Comparison of ENCODE assay signal across 25 cellular contexts in the genomic region with DNA sequence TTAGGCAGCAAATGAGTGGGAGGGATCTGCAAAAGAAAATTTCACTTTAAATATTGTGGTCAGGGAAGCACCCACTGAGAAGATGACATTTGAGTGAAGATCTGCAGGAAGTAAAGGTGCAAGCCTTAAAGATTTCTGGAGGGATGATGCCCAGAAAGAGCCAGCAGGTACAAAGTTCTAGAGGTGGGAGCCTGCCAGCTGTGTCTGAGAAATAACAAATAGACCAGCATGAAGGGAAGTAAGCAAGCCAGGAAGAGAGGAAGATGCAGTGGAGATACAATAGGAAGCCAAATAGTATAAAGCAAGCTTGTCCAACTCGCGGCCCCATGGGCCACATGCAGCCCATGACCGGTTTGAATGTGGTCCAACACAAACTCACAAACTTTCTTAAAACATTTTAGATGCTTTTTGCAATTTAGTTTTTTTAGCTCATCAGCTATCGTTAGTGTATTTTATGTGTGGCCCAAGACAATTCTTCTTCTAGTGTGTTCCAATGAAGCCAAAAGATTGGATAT.
DNase-seq lines count a peak whose midpoint lies in the region; ATAC-seq, FAIRE-seq and TF ChIP-seq lines count a peak whose summit lies in the region.
"Had no signal": no experiment of that assay in that cellular context is flagged by ENCODE, and none has a peak within 500 bp of the region (broad histone marks: within the 10 kb centered on the region; RNA-seq: fewer than 3 reads in every experiment).

No MANE protein-coding gene starts in this region.

- H3K4me3 ChIP-seq in left ventricle myocardium inferior, result no peak overlapping the region
- no peak overlapping the region for H3K4me3 ChIP-seq in pancreas
- H3K4me3 ChIP-seq: A549; BLaER1 treated with 17β-estradiol and CSF1 and Interleukin-3, amounts not matched to agents 10 nM and 100 nM; GM12878 had no signal

- WGBS in pancreas, 2 donors, result 52 to 66% methylated on average over 4 of the region's 4 CpGs

- no peaks in the 10 kb centered on the region for H3K27me3 Mint-ChIP-seq in activated CD4-positive, alpha-beta T cell treated with anti-CD3 and anti-CD28 coated beads, Interleukin-2, amount 10 ng/mL, durations not matched to agents 24 days and 14 days
- H3K27me3 Mint-ChIP-seq in activated CD4-positive, alpha-beta T cell treated with anti-CD3 and anti-CD28 coated beads, Interleukin-2, amount 10 ng/mL, durations not matched to agents 7 days and 5 days, result no peaks in the 10 kb centered on the region
- H3K27me3 Mint-ChIP-seq: B cell; CD4-positive, alpha-beta T cell had no signal

- H3K27ac ChIP-seq in left ventricle myocardium inferior (replicated peaks) (no peak overlapping the region), pancreas (no peak overlapping the region)
- H3K27ac ChIP-seq: 22Rv1; A549; BLaER1 treated with 17β-estradiol and CSF1 and Interleukin-3, amounts not matched to agents 10 nM and 100 nM; C4-2B had no signal

- POLR2A ChIA-PET in activated CD4-positive, alpha-beta T cell treated with anti-CD3 and anti-CD28 coated beads, Interleukin-2, amount 10 ng/mL, durations not matched to agents 7 days and 5 days (lab: Charles Lee), result no interaction called here

- intact Hi-C loops in activated CD4-positive, alpha-beta T cell treated with anti-CD3 and anti-CD28 coated beads, Interleukin-2, amount 10 ng/mL, durations not matched to agents 24 days and 14 days (cut with micrococcal nuclease), result no loop called here
- intact Hi-C loops in Right ventricle myocardium superior (cut with DNase I) (no loop called here), left ventricle myocardium inferior (cut with micrococcal nuclease) (no loop called here), pancreas (cut with DNase I) (no loop called here)

- H3K4me1 ChIP-seq in left ventricle myocardium inferior (no peaks in the 10 kb centered on the region), pancreas (no peaks in the 10 kb centered on the region)
- H3K4me1 ChIP-seq: A549; BLaER1 treated with 17β-estradiol and CSF1 and Interleukin-3, amounts not matched to agents 10 nM and 100 nM had no signal

- H3K9me3 Mint-ChIP-seq in activated CD4-positive, alpha-beta T cell treated with anti-CD3 and anti-CD28 coated beads, Interleukin-2, amount 10 ng/mL, durations not matched to agents 24 days and 14 days, result peaks cover 3% of the 10 kb centered on the region
- H3K9me3 Mint-ChIP-seq in activated CD4-positive, alpha-beta T cell treated with anti-CD3 and anti-CD28 coated beads, Interleukin-2, amount 10 ng/mL, durations not matched to agents 7 days and 5 days, result no peaks in the 10 kb centered on the region

- no peaks in the 10 kb centered on the region for H3K4me1 Mint-ChIP-seq in activated CD4-positive, alpha-beta T cell treated with anti-CD3 and anti-CD28 coated beads, Interleukin-2, amount 10 ng/mL, durations not matched to agents 24 days and 14 days
- no peaks in the 10 kb centered on the region for H3K4me1 Mint-ChIP-seq in activated CD4-positive, alpha-beta T cell treated with anti-CD3 and anti-CD28 coated beads, Interleukin-2, amount 10 ng/mL, durations not matched to agents 7 days and 5 days
- H3K4me1 Mint-ChIP-seq: B cell had no signal

- H3K9me3 ChIP-seq in left ventricle myocardium inferior (replicated peaks), result no peaks in the 10 kb centered on the region
- no peaks in the 10 kb centered on the region for H3K9me3 ChIP-seq in pancreas
- H3K9me3 ChIP-seq: A549; BLaER1 treated with 17β-estradiol and CSF1 and Interleukin-3, amounts not matched to agents 10 nM and 100 nM had no signal

- H3K27ac Mint-ChIP-seq in activated CD4-positive, alpha-beta T cell treated with anti-CD3 and anti-CD28 coated beads, Interleukin-2, amount 10 ng/mL, durations not matched to agents 24 days and 14 days, result no peak overlapping the region
- no peak overlapping the region for H3K27ac Mint-ChIP-seq in activated CD4-positive, alpha-beta T cell treated with anti-CD3 and anti-CD28 coated beads, Interleukin-2, amount 10 ng/mL, durations not matched to agents 7 days and 5 days
- H3K27ac Mint-ChIP-seq: B cell; CD4-positive, alpha-beta T cell; CD8-positive, alpha-beta T cell had no signal

- no peak for FAIRE-seq in pancreas (lab: Jason Lieb, UNC)
- FAIRE-seq: A549, GM12878, GM12892, GM18507 had no signal

- no peaks in the 10 kb centered on the region for H3K27me3 ChIP-seq in left ventricle myocardium inferior (ENCODE audit: low read depth)
- H3K27me3 ChIP-seq in pancreas, result peaks cover 0 to 3% (median 0%) of the 10 kb centered on the region in 4 donors
- H3K27me3 ChIP-seq: BLaER1 treated with 17β-estradiol and CSF1 and Interleukin-3, amounts not matched to agents 10 nM and 100 nM had no signal

- TF ChIP-seq CTCF in left ventricle myocardium inferior (IDR thresholded peaks at IDR 0.05; ENCODE audit: borderline replicate concordance) (no peak), pancreas (IDR thresholded peaks at IDR 0.05) (no peak)

- peak; percentile 69 for ATAC-seq in Right ventricle myocardium superior (ENCODE audit: poor library complexity)
- ATAC-seq in pancreas, result peak in 3 of 4 donors; percentile 47 to 69 (median 51)
- ATAC-seq: A549; CD8-positive, alpha-beta T cell; GM12878 had no signal

- H3K36me3 ChIP-seq in left ventricle myocardium inferior (no peaks in the 10 kb centered on the region), pancreas (no peaks in the 10 kb centered on the region)
- H3K36me3 ChIP-seq: BLaER1 treated with 17β-estradiol and CSF1 and Interleukin-3, amounts not matched to agents 10 nM and 100 nM had no signal

- no peaks in the 10 kb centered on the region for H3K36me3 Mint-ChIP-seq in activated CD4-positive, alpha-beta T cell treated with anti-CD3 and anti-CD28 coated beads, Interleukin-2, amount 10 ng/mL, durations not matched to agents 24 days and 14 days (ENCODE audit: low read depth)
- no peaks in the 10 kb centered on the region for H3K36me3 Mint-ChIP-seq in activated CD4-positive, alpha-beta T cell treated with anti-CD3 and anti-CD28 coated beads, Interleukin-2, amount 10 ng/mL, durations not matched to agents 7 days and 5 days (ENCODE audit: low read depth)
- H3K36me3 Mint-ChIP-seq: CD8-positive, alpha-beta T cell had no signal

- CTCF ChIA-PET in activated CD4-positive, alpha-beta T cell treated with anti-CD3 and anti-CD28 coated beads, Interleukin-2, amount 10 ng/mL, durations not matched to agents 7 days and 5 days (lab: Charles Lee), result no interaction called here

- H3K4me3 Mint-ChIP-seq in activated CD4-positive, alpha-beta T cell treated with anti-CD3 and anti-CD28 coated beads, Interleukin-2, amount 10 ng/mL, durations not matched to agents 24 days and 14 days, result no peak overlapping the region
- no peak overlapping the region for H3K4me3 Mint-ChIP-seq in activated CD4-positive, alpha-beta T cell treated with anti-CD3 and anti-CD28 coated beads, Interleukin-2, amount 10 ng/mL, durations not matched to agents 7 days and 5 days
- H3K4me3 Mint-ChIP-seq: B cell; CD4-positive, alpha-beta T cell; CD8-positive, alpha-beta T cell had no signal

- DNase-seq in activated CD4-positive, alpha-beta T cell treated with anti-CD3 and anti-CD28 coated beads, Interleukin-2, amount 10 ng/mL, durations not matched to agents 24 days and 14 days, result peak; percentile 15
- DNase-seq in activated CD4-positive, alpha-beta T cell treated with anti-CD3 and anti-CD28 coated beads, Interleukin-2, amount 10 ng/mL, durations not matched to agents 7 days and 5 days, result no peak
- peak; percentile 46 for DNase-seq in Right ventricle myocardium superior
- no peak for DNase-seq in left ventricle myocardium inferior
- no peak for DNase-seq in pancreas
- no peak for DNase-seq in nucleus accumbens (lab: John Stamatoyannopoulos, UW)
- DNase-seq: AML-193; CD4-positive, alpha-beta T cell; CD8-positive, alpha-beta T cell; COR-L47; DMS 273 treated with DMSO at 0.1 percent for 48 hours; DMS153; DMS53; DMS79; DND-41; EL; GDM1 had no signal

Comparison
In these comparisons a context has a peak if more than half of its experiments do, and no peak if none do; other contexts are left out.
1. DNase-seq: peak in activated CD4-positive, alpha-beta T cell treated with anti-CD3 and anti-CD28 coated beads, Interleukin-2, amount 10 ng/mL, durations not matched to agents 24 days and 14 days (single experiment) and Right ventricle myocardium superior (single experiment); none in activated CD4-positive, alpha-beta T cell treated with anti-CD3 and anti-CD28 coated beads, Interleukin-2, amount 10 ng/mL, durations not matched to agents 7 days and 5 days (single experiment), left ventricle myocardium inferior (single experiment), pancreas (0 of 6) and nucleus accumbens (0 of 56).